ENCODE assay signal across 1 cellular context in the genomic region with DNA sequence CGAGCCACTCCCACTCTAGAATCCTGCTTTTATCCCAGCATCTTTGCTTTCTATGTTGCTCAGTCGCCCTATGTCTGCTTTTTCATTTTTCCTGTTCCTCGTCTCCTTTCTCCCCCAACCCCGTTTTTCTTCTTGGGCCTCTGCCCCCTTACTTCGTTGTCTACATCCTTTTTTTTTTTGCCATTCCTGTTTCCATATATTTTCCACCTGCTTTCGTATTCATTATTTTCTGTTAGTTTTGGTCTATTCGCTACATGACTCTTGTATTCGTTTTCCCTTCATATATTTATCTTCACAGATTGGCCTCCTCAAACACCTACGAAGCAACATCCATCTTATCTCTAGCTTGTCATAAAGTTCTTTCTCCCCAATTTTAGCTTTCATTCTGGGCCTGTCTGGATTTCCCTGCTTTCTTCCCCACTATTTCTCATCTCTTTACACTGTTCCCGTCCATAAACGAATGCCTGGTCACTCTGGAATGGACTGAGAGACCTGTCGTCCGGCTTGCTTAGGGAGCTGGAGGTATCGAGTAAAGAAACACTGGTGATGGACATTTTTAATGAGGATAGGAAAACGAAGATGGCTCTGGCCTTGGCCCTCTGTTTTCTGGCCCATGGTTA.
A peak's percentile ranks its signal among the peaks of the same experiment; 100 is the strongest.
TF ChIP-seq lines count a peak whose summit lies in the region.

No MANE protein-coding gene starts in this region.

TF ChIP-seq in K562, 482 proteins besides CTCF, POLR2A, EP300 and RAD21 (continued from another document and continues in another):
- TF ChIP-seq, protein P1, sequence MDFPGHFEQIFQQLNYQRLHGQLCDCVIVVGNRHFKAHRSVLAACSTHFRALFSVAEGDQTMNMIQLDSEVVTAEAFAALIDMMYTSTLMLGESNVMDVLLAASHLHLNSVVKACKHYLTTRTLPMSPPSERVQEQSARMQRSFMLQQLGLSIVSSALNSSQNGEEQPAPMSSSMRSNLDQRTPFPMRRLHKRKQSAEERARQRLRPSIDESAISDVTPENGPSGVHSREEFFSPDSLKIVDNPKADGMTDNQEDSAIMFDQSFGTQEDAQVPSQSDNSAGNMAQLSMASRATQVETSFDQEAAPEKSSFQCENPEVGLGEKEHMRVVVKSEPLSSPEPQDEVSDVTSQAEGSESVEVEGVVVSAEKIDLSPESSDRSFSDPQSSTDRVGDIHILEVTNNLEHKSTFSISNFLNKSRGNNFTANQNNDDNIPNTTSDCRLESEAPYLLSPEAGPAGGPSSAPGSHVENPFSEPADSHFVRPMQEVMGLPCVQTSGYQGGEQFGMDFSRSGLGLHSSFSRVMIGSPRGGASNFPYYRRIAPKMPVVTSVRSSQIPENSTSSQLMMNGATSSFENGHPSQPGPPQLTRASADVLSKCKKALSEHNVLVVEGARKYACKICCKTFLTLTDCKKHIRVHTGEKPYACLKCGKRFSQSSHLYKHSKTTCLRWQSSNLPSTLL (IDR thresholded peaks at IDR 0.05), result peak; percentile 55; the same call in 1 of the 2 replicates
- TF ChIP-seq, protein P2, sequence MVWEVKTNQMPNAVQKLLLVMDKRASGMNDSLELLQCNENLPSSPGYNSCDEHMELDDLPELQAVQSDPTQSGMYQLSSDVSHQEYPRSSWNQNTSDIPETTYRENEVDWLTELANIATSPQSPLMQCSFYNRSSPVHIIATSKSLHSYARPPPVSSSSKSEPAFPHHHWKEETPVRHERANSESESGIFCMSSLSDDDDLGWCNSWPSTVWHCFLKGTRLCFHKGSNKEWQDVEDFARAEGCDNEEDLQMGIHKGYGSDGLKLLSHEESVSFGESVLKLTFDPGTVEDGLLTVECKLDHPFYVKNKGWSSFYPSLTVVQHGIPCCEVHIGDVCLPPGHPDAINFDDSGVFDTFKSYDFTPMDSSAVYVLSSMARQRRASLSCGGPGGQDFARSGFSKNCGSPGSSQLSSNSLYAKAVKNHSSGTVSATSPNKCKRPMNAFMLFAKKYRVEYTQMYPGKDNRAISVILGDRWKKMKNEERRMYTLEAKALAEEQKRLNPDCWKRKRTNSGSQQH (CRISPR knock-in tag; IDR thresholded peaks at IDR 0.05), result 0 out of 2 replicates have a peak, but pooled peaks have one; percentile 33
- TF ChIP-seq, protein P3, sequence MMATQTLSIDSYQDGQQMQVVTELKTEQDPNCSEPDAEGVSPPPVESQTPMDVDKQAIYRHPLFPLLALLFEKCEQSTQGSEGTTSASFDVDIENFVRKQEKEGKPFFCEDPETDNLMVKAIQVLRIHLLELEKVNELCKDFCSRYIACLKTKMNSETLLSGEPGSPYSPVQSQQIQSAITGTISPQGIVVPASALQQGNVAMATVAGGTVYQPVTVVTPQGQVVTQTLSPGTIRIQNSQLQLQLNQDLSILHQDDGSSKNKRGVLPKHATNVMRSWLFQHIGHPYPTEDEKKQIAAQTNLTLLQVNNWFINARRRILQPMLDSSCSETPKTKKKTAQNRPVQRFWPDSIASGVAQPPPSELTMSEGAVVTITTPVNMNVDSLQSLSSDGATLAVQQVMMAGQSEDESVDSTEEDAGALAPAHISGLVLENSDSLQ (IDR thresholded peaks at IDR 0.05), result 0 out of 2 replicates have a peak, but pooled peaks have one; percentile 19
- TF ChIP-seq ZC3H11A (IDR thresholded peaks at IDR 0.05; ENCODE audit: low read depth, low read length) (0 out of 2 replicates have a peak, but pooled peaks have one; percentile 28), GTF2A2 (tag; IDR thresholded peaks at IDR 0.05) (no peak), MTA2 (IDR thresholded peaks at IDR 0.05; ENCODE audit: low read depth) (peak; percentile 48), CHD1 (IDR thresholded peaks at IDR 0.05; ENCODE audit: low read length) (peak; percentile 95), ADNP (tag; IDR thresholded peaks at IDR 0.05) (no peak), HNRNPLL (IDR thresholded peaks at IDR 0.05; ENCODE audit: low read depth, low read length, poor library complexity, severe bottlenecking) (no peak), HEY1 (CRISPR knock-in tag; IDR thresholded peaks at IDR 0.05; ENCODE audit: borderline replicate concordance) (no peak), ZNF644 (tag; IDR thresholded peaks at IDR 0.05; ENCODE audit: low read depth) (no peak), ZNF253 (CRISPR knock-in tag; conservative IDR thresholded peaks at IDR 0.05) (no peak), SUPT5H (IDR thresholded peaks at IDR 0.05) (no peak), NR2C2 (CRISPR knock-in tag; IDR thresholded peaks at IDR 0.05) (no peak), NR2C2 (tag; IDR thresholded peaks at IDR 0.05) (no peak), L3MBTL2 (IDR thresholded peaks at IDR 0.05) (no peak), SIN3A (IDR thresholded peaks at IDR 0.05; ENCODE audit: borderline replicate concordance in 2 of 2, control insufficient read depth in 1 of 2, low read depth in 2 of 2, low read length in 2 of 2) (0 out of 4 replicates have a peak, but pooled peaks of 1 of the 2 experiments have one; percentile 48), SMARCC2 (IDR thresholded peaks at IDR 0.05; ENCODE audit: low read depth) (peak; percentile 61; the same call in 1 of the 2 replicates), ZC3H8 (IDR thresholded peaks at IDR 0.05) (peak; percentile 66; the same call in 1 of the 2 replicates), ATF7 (IDR thresholded peaks at IDR 0.05) (no peak), SMARCE1 (IDR thresholded peaks at IDR 0.05) (peak; percentile 73; the same call in 1 of the 2 replicates), ARID2 (IDR thresholded peaks at IDR 0.05) (0 out of 2 replicates have a peak, but pooled peaks have one; percentile 5), TBP (optimal IDR thresholded peaks at IDR 0.05; ENCODE audit: low read depth, low read length) (no peak), HDGF (IDR thresholded peaks at IDR 0.05) (0 out of 2 replicates have a peak, but pooled peaks have one; percentile 85)
- TF ChIP-seq, protein P4, sequence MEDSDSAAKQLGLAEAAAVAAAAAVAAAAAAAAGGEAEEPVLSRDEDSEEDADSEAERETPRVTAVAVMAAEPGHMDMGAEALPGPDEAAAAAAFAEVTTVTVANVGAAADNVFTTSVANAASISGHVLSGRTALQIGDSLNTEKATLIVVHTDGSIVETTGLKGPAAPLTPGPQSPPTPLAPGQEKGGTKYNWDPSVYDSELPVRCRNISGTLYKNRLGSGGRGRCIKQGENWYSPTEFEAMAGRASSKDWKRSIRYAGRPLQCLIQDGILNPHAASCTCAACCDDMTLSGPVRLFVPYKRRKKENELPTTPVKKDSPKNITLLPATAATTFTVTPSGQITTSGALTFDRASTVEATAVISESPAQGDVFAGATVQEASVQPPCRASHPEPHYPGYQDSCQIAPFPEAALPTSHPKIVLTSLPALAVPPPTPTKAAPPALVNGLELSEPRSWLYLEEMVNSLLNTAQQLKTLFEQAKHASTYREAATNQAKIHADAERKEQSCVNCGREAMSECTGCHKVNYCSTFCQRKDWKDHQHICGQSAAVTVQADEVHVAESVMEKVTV (CRISPR knock-in tag; IDR thresholded peaks at IDR 0.05), result no peak
- TF ChIP-seq, protein P5, sequence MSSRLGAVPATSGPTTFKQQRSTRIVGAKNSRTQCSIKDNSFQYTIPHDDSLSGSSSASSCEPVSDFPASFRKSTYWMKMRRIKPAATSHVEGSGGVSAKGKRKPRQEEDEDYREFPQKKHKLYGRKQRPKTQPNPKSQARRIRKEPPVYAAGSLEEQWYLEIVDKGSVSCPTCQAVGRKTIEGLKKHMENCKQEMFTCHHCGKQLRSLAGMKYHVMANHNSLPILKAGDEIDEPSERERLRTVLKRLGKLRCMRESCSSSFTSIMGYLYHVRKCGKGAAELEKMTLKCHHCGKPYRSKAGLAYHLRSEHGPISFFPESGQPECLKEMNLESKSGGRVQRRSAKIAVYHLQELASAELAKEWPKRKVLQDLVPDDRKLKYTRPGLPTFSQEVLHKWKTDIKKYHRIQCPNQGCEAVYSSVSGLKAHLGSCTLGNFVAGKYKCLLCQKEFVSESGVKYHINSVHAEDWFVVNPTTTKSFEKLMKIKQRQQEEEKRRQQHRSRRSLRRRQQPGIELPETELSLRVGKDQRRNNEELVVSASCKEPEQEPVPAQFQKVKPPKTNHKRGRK (tag; IDR thresholded peaks at IDR 0.05), result peak; percentile 94
- TF ChIP-seq, protein P6, sequence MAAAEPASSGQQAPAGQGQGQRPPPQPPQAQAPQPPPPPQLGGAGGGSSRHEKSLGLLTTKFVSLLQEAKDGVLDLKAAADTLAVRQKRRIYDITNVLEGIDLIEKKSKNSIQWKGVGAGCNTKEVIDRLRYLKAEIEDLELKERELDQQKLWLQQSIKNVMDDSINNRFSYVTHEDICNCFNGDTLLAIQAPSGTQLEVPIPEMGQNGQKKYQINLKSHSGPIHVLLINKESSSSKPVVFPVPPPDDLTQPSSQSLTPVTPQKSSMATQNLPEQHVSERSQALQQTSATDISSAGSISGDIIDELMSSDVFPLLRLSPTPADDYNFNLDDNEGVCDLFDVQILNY (CRISPR knock-in tag; IDR thresholded peaks at IDR 0.05), result no peak
- TF ChIP-seq, protein P7, sequence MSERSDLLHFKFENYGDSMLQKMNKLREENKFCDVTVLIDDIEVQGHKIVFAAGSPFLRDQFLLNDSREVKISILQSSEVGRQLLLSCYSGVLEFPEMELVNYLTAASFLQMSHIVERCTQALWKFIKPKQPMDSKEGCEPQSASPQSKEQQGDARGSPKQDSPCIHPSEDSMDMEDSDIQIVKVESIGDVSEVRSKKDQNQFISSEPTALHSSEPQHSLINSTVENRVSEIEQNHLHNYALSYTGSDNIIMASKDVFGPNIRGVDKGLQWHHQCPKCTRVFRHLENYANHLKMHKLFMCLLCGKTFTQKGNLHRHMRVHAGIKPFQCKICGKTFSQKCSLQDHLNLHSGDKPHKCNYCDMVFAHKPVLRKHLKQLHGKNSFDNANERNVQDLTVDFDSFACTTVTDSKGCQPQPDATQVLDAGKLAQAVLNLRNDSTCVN (CRISPR knock-in tag; IDR thresholded peaks at IDR 0.05), result 0 out of 2 replicates have a peak, but pooled peaks have one; percentile 18
- TF ChIP-seq, protein P8, sequence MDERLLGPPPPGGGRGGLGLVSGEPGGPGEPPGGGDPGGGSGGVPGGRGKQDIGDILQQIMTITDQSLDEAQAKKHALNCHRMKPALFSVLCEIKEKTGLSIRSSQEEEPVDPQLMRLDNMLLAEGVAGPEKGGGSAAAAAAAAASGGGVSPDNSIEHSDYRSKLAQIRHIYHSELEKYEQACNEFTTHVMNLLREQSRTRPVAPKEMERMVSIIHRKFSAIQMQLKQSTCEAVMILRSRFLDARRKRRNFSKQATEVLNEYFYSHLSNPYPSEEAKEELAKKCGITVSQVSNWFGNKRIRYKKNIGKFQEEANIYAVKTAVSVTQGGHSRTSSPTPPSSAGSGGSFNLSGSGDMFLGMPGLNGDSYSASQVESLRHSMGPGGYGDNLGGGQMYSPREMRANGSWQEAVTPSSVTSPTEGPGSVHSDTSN (CRISPR knock-in tag; IDR thresholded peaks at IDR 0.05; ENCODE audit: low read depth), result no peak
- TF ChIP-seq, protein P8 (tag; conservative IDR thresholded peaks at IDR 0.05; ENCODE audit: low read depth), result no peak
- TF ChIP-seq, protein P9, sequence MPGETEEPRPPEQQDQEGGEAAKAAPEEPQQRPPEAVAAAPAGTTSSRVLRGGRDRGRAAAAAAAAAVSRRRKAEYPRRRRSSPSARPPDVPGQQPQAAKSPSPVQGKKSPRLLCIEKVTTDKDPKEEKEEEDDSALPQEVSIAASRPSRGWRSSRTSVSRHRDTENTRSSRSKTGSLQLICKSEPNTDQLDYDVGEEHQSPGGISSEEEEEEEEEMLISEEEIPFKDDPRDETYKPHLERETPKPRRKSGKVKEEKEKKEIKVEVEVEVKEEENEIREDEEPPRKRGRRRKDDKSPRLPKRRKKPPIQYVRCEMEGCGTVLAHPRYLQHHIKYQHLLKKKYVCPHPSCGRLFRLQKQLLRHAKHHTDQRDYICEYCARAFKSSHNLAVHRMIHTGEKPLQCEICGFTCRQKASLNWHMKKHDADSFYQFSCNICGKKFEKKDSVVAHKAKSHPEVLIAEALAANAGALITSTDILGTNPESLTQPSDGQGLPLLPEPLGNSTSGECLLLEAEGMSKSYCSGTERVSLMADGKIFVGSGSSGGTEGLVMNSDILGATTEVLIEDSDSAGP (CRISPR knock-in tag; IDR thresholded peaks at IDR 0.05), result no peak; the same call in 1 of the 2 replicates
- TF ChIP-seq, protein P10, sequence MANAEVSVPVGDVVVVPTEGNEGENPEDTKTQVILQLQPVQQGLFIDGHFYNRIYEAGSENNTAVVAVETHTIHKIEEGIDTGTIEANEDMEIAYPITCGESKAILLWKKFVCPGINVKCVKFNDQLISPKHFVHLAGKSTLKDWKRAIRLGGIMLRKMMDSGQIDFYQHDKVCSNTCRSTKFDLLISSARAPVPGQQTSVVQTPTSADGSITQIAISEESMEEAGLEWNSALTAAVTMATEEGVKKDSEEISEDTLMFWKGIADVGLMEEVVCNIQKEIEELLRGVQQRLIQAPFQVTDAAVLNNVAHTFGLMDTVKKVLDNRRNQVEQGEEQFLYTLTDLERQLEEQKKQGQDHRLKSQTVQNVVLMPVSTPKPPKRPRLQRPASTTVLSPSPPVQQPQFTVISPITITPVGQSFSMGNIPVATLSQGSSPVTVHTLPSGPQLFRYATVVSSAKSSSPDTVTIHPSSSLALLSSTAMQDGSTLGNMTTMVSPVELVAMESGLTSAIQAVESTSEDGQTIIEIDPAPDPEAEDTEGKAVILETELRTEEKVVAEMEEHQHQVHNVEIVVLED (CRISPR knock-in tag; IDR thresholded peaks at IDR 0.05), result no peak
- TF ChIP-seq, protein P11, sequence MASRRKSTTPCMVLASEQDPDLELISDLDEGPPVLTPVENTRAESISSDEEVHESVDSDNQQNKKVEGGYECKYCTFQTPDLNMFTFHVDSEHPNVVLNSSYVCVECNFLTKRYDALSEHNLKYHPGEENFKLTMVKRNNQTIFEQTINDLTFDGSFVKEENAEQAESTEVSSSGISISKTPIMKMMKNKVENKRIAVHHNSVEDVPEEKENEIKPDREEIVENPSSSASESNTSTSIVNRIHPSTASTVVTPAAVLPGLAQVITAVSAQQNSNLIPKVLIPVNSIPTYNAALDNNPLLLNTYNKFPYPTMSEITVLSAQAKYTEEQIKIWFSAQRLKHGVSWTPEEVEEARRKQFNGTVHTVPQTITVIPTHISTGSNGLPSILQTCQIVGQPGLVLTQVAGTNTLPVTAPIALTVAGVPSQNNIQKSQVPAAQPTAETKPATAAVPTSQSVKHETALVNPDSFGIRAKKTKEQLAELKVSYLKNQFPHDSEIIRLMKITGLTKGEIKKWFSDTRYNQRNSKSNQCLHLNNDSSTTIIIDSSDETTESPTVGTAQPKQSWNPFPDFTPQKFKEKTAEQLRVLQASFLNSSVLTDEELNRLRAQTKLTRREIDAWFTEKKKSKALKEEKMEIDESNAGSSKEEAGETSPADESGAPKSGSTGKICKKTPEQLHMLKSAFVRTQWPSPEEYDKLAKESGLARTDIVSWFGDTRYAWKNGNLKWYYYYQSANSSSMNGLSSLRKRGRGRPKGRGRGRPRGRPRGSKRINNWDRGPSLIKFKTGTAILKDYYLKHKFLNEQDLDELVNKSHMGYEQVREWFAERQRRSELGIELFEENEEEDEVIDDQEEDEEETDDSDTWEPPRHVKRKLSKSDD (conservative IDR thresholded peaks at IDR 0.05; ENCODE audit: low read length), result no peak
